Comparison of ENCODE assay signal across 8 cellular contexts in genomic region chr17:74368341-74369152, GRCh38. TPM values are rescaled to one million over a fixed set of nuclear protein-coding genes. Genes with fewer than 3 reads are reported as not detected.
A peak's percentile ranks its signal among the peaks of the same experiment; 100 is the strongest.
DNase-seq lines count a peak whose midpoint lies in the region; ATAC-seq and TF ChIP-seq lines count a peak whose summit lies in the region.

No MANE protein-coding gene starts in this region.

- H3K9me3 Mint-ChIP-seq in brain = peaks cover 0 to 11% (median 0%) of the 10 kb centered on the region in 5 experiments
- no peaks in the 10 kb centered on the region for H3K9me3 Mint-ChIP-seq in immature natural killer cell

- H3K4me3 Mint-ChIP-seq in brain (no peak overlapping the region), immature natural killer cell (peak overlapping the region; percentile 52 to 77 (median 70))

- ATAC-seq in GM19023 (IDR thresholded peaks at IDR 0.05; ENCODE audit: unreplicated experiment) (no peak), HG03108 (IDR thresholded peaks at IDR 0.05; ENCODE audit: unreplicated experiment) (no peak)

- peaks cover 38% of the 10 kb centered on the region for H3K4me1 Mint-ChIP-seq in brain
- H3K4me1 Mint-ChIP-seq in immature natural killer cell = peaks cover 15 to 16% of the 10 kb centered on the region in 2 donors

- H3K27me3 ChIP-seq in GM06990 (replicated peaks; ENCODE audit: control insufficient read depth, insufficient read depth, low read length) = 0 out of 2 replicates have a peak, but pooled peaks cover 1% of the 10 kb centered on the region

- peak; percentile 43 for DNase-seq in GM06990 (ENCODE audit: extremely low read depth, insufficient read length)
- peak; percentile 63 for DNase-seq in NB4 (ENCODE audit: low read depth)
- peak; percentile 68 to 75 (median 68) for DNase-seq in immature natural killer cell
- DNase-seq in stimulated activated CD4-positive, alpha-beta T cell treated with anti-CD3 and anti-CD28 coated beads, Interleukin-12 subunit alpha, Interleukin-12 subunit beta, amount 100 ng/mL, for 48 hours (ENCODE audit: low read depth in 2 of 3, low spot score in 1 of 3) = peak; percentile 46 to 75 (median 61)

- H3K27me3 Mint-ChIP-seq in brain = peaks cover 6% of the 10 kb centered on the region
- peaks cover 5 to 14% (median 7%) of the 10 kb centered on the region in 3 donors for H3K27me3 Mint-ChIP-seq in immature natural killer cell (ENCODE audit: low read depth in 3 of 3)

- H3K27ac Mint-ChIP-seq in brain (peak overlapping the region in 2 of 5 experiments; percentile 77 to 89), immature natural killer cell (no peak overlapping the region)

- TF ChIP-seq CTCF in GM06990 (IDR thresholded peaks at IDR 0.05; ENCODE audit: insufficient read depth, low read length, poor library complexity, severe bottlenecking) = peak; percentile 98
- peak; percentile 94 for TF ChIP-seq CTCF in NB4 (IDR thresholded peaks at IDR 0.05; ENCODE audit: low read depth, low read length)
- TF ChIP-seq CTCF in VCaP (conservative IDR thresholded peaks at IDR 0.05) = peak; percentile 95
- peak; percentile 86 to 93 for TF ChIP-seq CTCF in brain (conservative IDR thresholded peaks at IDR 0.05)

- H3K36me3 Mint-ChIP-seq in brain (no peaks in the 10 kb centered on the region), immature natural killer cell (no peaks in the 10 kb centered on the region)

- no peak for TF ChIP-seq POLR2A in NB4 (IDR thresholded peaks at IDR 0.05; ENCODE audit: extremely low read depth, insufficient read length)

- H3K27ac ChIP-seq in VCaP = no peak overlapping the region

- no peaks in the 10 kb centered on the region for H3K36me3 ChIP-seq in GM06990 (ENCODE audit: control insufficient read depth, insufficient read depth, low read length)

- no peak overlapping the region for H3K4me3 ChIP-seq in GM06990 (replicated peaks; ENCODE audit: low read depth, low read length)
- H3K4me3 ChIP-seq in NB4 (ENCODE audit: low read depth, low read length) = no peak overlapping the region

RNA-seq across cellular contexts. Expression of gene GPR142, which starts 1.2 kb away (rescaled TPM):
- polyA plus RNA-seq in brain (ENCODE audit: insufficient read depth, low read depth, low replicate concordance) (0.51 TPM), immature natural killer cell (under 1 TPM in 1 of 3 donors, not detected in 2; 0.49 TPM)

RNA-seq across cellular contexts. Expression of gene BTBD17, which starts 6.9 kb away (rescaled TPM):
- polyA plus RNA-seq in brain (ENCODE audit: insufficient read depth, low read depth, low replicate concordance) = 48.3 TPM
- under 1 TPM in 1 of 3 donors, not detected in 2; 0.21 TPM for polyA plus RNA-seq in immature natural killer cell

RNA-seq across cellular contexts. Expression of gene KIF19, which starts 42.5 kb away (rescaled TPM):
- polyA plus RNA-seq in brain (ENCODE audit: insufficient read depth, low read depth, low replicate concordance) = 48.2 TPM
- 1 to 10 TPM; 1.9 to 6.1 (median 4.1) TPM for polyA plus RNA-seq in immature natural killer cell

Comparison
In these comparisons a context has a peak if more than half of its experiments do, and no peak if none do; other contexts are left out.
1. H3K4me3 Mint-ChIP-seq: peak in immature natural killer cell (5 of 5); none in brain (0 of 5).
2. RNA of gene BTBD17, which starts 6.9 kb away (polyA plus RNA-seq): 48.3 TPM in brain (single experiment); 0.21 TPM in immature natural killer cell; every median in the first group is over 10 times any median in the second.
3. Peak in every context shown above with its lines, with median percentiles within 50 percentile points of each other: DNase-seq and CTCF ChIP-seq.